In genomic region chr15:67024322-67024997, GRCh38 we compare ENCODE assay signal across 1 cellular context.
TF ChIP-seq lines count a peak whose summit lies in the region.

No MANE protein-coding gene starts in this region.

TF ChIP-seq in HepG2, 621 proteins besides CTCF, POLR2A, EP300 and RAD21 (continued from another document):
- TF ChIP-seq TERF1 (CRISPR knock-in tag; IDR thresholded peaks at IDR 0.05) (no peak), KDM3A (CRISPR knock-in tag; IDR thresholded peaks at IDR 0.05; ENCODE audit: low read depth) (no peak), CERS6 (CRISPR knock-in tag; IDR thresholded peaks at IDR 0.05) (no peak), ZKSCAN1 (IDR thresholded peaks at IDR 0.05; ENCODE audit: low read length) (peak; percentile 73; the same call in 1 of the 2 replicates), NR0B2 (CRISPR knock-in tag; IDR thresholded peaks at IDR 0.05) (no peak), ATM (IDR thresholded peaks at IDR 0.05; ENCODE audit: borderline replicate concordance) (no peak)
